18 cellular contexts compared by ENCODE assay signal in genomic region chr11:117826832-117827231, GRCh38. TPM values are rescaled to one million over a fixed set of nuclear protein-coding genes. Genes with fewer than 3 reads are reported as not detected.
A peak's percentile ranks its signal among the peaks of the same experiment; 100 is the strongest.
DNase-seq lines count a peak whose midpoint lies in the region; ATAC-seq and TF ChIP-seq lines count a peak whose summit lies in the region.
"Had no signal": no experiment of that assay in that cellular context is flagged by ENCODE, and none has a peak within 500 bp of the region (broad histone marks: within the 10 kb centered on the region; RNA-seq: fewer than 3 reads in every experiment).

No MANE protein-coding gene starts in this region.

- no peak for DNase-seq in activated CD8-positive, alpha-beta memory T cell treated with anti-CD3 and anti-CD28 coated beads, Interleukin-2, amount 10 ng/mL, durations not matched to agents 7 days and 5 days
- DNase-seq in activated CD8-positive, alpha-beta memory T cell treated with anti-CD3 and anti-CD28 coated beads, Interleukin-2, amount 50 U/mL, for 4 hours = no peak
- DNase-seq in NCI-H69 (lab: John Stamatoyannopoulos, UW) = peak; percentile 36
- DNase-seq in kidney glomerular epithelial cell (lab: John Stamatoyannopoulos, UW) = peak; percentile 15
- DNase-seq in type B pancreatic cell (ENCODE audit: extremely low spot score, unreplicated experiment) = no peak
- DNase-seq in NCI-H774 (lab: John Stamatoyannopoulos, UW) = no peak
- DNase-seq: H9, mesendoderm, NCI-H2029, NCI-H524, SIG-M5 had no signal

- no peaks in the 10 kb centered on the region for H3K9me3 Mint-ChIP-seq in activated CD8-positive, alpha-beta memory T cell treated with anti-CD3 and anti-CD28 coated beads, Interleukin-2, amount 10 ng/mL, durations not matched to agents 7 days and 5 days (ENCODE audit: low read depth)
- no peaks in the 10 kb centered on the region for H3K9me3 Mint-ChIP-seq in type B pancreatic cell
- H3K9me3 Mint-ChIP-seq: activated B cell treated with CpG ODN at 0.5 μM for 24 hours; H9; T-helper 2 cell treated with Interferon-gamma antibody and Interleukin-4, amounts not matched to agents 5 μg/mL and 100 μg/mL, for 36 hours had no signal

- no peaks in the 10 kb centered on the region for H3K36me3 Mint-ChIP-seq in activated CD8-positive, alpha-beta memory T cell treated with anti-CD3 and anti-CD28 coated beads, Interleukin-2, amount 10 ng/mL, durations not matched to agents 7 days and 5 days
- no peaks in the 10 kb centered on the region for H3K36me3 Mint-ChIP-seq in type B pancreatic cell

- peak overlapping the region; percentile 26 for H3K27ac Mint-ChIP-seq in activated CD8-positive, alpha-beta memory T cell treated with anti-CD3 and anti-CD28 coated beads, Interleukin-2, amount 10 ng/mL, durations not matched to agents 7 days and 5 days
- H3K27ac Mint-ChIP-seq in type B pancreatic cell = peak overlapping the region; percentile 44
- H3K27ac Mint-ChIP-seq: activated B cell treated with CpG ODN at 0.5 μM for 24 hours, H9 had no signal

- H3K4me3 Mint-ChIP-seq in activated CD8-positive, alpha-beta memory T cell treated with anti-CD3 and anti-CD28 coated beads, Interleukin-2, amount 10 ng/mL, durations not matched to agents 7 days and 5 days = no peak overlapping the region
- H3K4me3 Mint-ChIP-seq in type B pancreatic cell = no peak overlapping the region
- H3K4me3 Mint-ChIP-seq: H9; T-helper 2 cell treated with Interferon-gamma antibody and Interleukin-4, amounts not matched to agents 5 μg/mL and 100 μg/mL, for 36 hours had no signal

- CTCF ChIA-PET in activated CD8-positive, alpha-beta memory T cell treated with anti-CD3 and anti-CD28 coated beads, Interleukin-2, amount 10 ng/mL, durations not matched to agents 7 days and 5 days (lab: Charles Lee) = interaction anchor here (0.9 to 18.2 kb wide), 6 partner anchors 8 to 228 kb away, joined by 3 to 302 read pairs (median 52); no protein-coding TSS in a partner anchor

- TF ChIP-seq CTCF in type B pancreatic cell (conservative IDR thresholded peaks at IDR 0.05) = no peak

- H3K4me1 Mint-ChIP-seq in activated CD8-positive, alpha-beta memory T cell treated with anti-CD3 and anti-CD28 coated beads, Interleukin-2, amount 10 ng/mL, durations not matched to agents 7 days and 5 days = peaks cover 90% of the 10 kb centered on the region
- peaks cover 17% of the 10 kb centered on the region for H3K4me1 Mint-ChIP-seq in type B pancreatic cell (ENCODE audit: unreplicated experiment)

- no peak for ATAC-seq in activated CD8-positive, alpha-beta memory T cell treated with anti-CD3 and anti-CD28 coated beads, Interleukin-2, amount 10 ng/mL, durations not matched to agents 7 days and 5 days
- no peak for ATAC-seq in HG03280 (IDR thresholded peaks at IDR 0.05; ENCODE audit: unreplicated experiment)
- ATAC-seq in HG02623 (IDR thresholded peaks at IDR 0.05; ENCODE audit: unreplicated experiment) = no peak

- no peaks in the 10 kb centered on the region for H3K27me3 Mint-ChIP-seq in activated CD8-positive, alpha-beta memory T cell treated with anti-CD3 and anti-CD28 coated beads, Interleukin-2, amount 10 ng/mL, durations not matched to agents 7 days and 5 days
- peaks cover 20% of the 10 kb centered on the region for H3K27me3 Mint-ChIP-seq in type B pancreatic cell

RNA-seq across cellular contexts. Expression of gene FXYD2, which starts 2.3 kb away (rescaled TPM):
- 10 to 100 TPM; 13.1 to 19.0 TPM for total RNA-seq in activated CD8-positive, alpha-beta memory T cell treated with anti-CD3 and anti-CD28 coated beads, Interleukin-2, amount 10 ng/mL, durations not matched to agents 7 days and 5 days
- total RNA-seq in type B pancreatic cell (ENCODE audit: low replicate concordance) = 40.8 and 57.5 TPM in 2 replicates
- total RNA-seq: chondrocyte, G401 had no signal

RNA-seq across cellular contexts. Expression of gene DSCAML1, which starts 29.8 kb away (rescaled TPM):
- 1 to 10 TPM in 1 of 2 experiments, under 1 TPM in 1; 0.42 to 1.4 TPM for total RNA-seq in activated CD8-positive, alpha-beta memory T cell treated with anti-CD3 and anti-CD28 coated beads, Interleukin-2, amount 10 ng/mL, durations not matched to agents 7 days and 5 days
- 5.8 and 9.8 TPM in 2 replicates for total RNA-seq in type B pancreatic cell (ENCODE audit: low replicate concordance)
- total RNA-seq: chondrocyte, G401, pulmonary artery endothelial cell had no signal

RNA-seq across cellular contexts. Expression of gene FXYD6, which starts 49.6 kb away (rescaled TPM):
- total RNA-seq in activated CD8-positive, alpha-beta memory T cell treated with anti-CD3 and anti-CD28 coated beads, Interleukin-2, amount 10 ng/mL, durations not matched to agents 7 days and 5 days = under 1 TPM; 0.12 to 0.20 TPM
- 22.9 and 66.6 TPM in 2 replicates for total RNA-seq in type B pancreatic cell (ENCODE audit: low replicate concordance)
- total RNA-seq: activated B cell treated with CpG ODN at 0.5 μM for 24 hours, G401 had no signal

Comparison
In these comparisons a context has a peak if more than half of its experiments do, and no peak if none do; other contexts are left out.
1. DNase-seq: peak in NCI-H69 (single experiment) and kidney glomerular epithelial cell (single experiment); none in activated CD8-positive, alpha-beta memory T cell treated with anti-CD3 and anti-CD28 coated beads, Interleukin-2, amount 10 ng/mL, durations not matched to agents 7 days and 5 days (single experiment), activated CD8-positive, alpha-beta memory T cell treated with anti-CD3 and anti-CD28 coated beads, Interleukin-2, amount 50 U/mL, for 4 hours (single experiment), type B pancreatic cell (single experiment) and NCI-H774 (single experiment).
2. RNA of gene FXYD6, which starts 49.6 kb away (total RNA-seq): 22.9 to 66.6 TPM in type B pancreatic cell; 0.12 to 0.20 TPM in activated CD8-positive, alpha-beta memory T cell treated with anti-CD3 and anti-CD28 coated beads, Interleukin-2, amount 10 ng/mL, durations not matched to agents 7 days and 5 days; every median in the first group is over 10 times any median in the second.